ENCODE assay signal across 15 cellular contexts in genomic region chr5:178378527-178379484, GRCh38.
"Had no signal": no experiment of that assay in that cellular context is flagged by ENCODE, and none has a peak within 500 bp of the region (broad histone marks: within the 10 kb centered on the region; RNA-seq: fewer than 3 reads in every experiment).

No MANE protein-coding gene starts in this region.

- H3K4me1 ChIP-seq: left lung had no signal

- DNase-seq: activated CD4-positive, alpha-beta T cell treated with anti-CD3 and anti-CD28 coated beads, Interleukin-2, amount 10 ng/mL, durations not matched to agents 7 days and 5 days; activated CD4-positive, CD25-positive, alpha-beta regulatory T cell; activated CD8-positive, alpha-beta memory T cell treated with anti-CD3 and anti-CD28 coated beads for 24 hours; activated naive CD4-positive, alpha-beta T cell treated with anti-CD3 and anti-CD28 coated beads, Interleukin-2, amount 50 U/mL, for 16 hours; activated T-cell treated with anti-CD3 and anti-CD28 coated beads for 4 hours; islet precursor cell; left lung; mammary epithelial cell; mucosa of descending colon; naive thymus-derived CD4-positive, alpha-beta T cell; occipital lobe; stimulated activated CD4-positive, alpha-beta T cell treated with anti-CD3 and anti-CD28 coated beads, Interleukin-1b, Interleukin-23, amount 100 ng/mL, for 48 hours had no signal

- H3K4me1 Mint-ChIP-seq: activated CD4-positive, alpha-beta T cell treated with anti-CD3 and anti-CD28 coated beads, Interleukin-2, amount 10 ng/mL, durations not matched to agents 7 days and 5 days; naive thymus-derived CD4-positive, alpha-beta T cell had no signal

- H3K4me3 Mint-ChIP-seq: activated CD4-positive, alpha-beta T cell treated with anti-CD3 and anti-CD28 coated beads, Interleukin-2, amount 10 ng/mL, durations not matched to agents 7 days and 5 days; naive thymus-derived CD4-positive, alpha-beta T cell; T-helper 2 cell treated with Interferon-gamma antibody and Interleukin-4, amounts not matched to agents 5 μg/mL and 100 μg/mL, for 36 hours had no signal

- H3K9me3 ChIP-seq: gastroesophageal sphincter, left lung, mucosa of descending colon had no signal

- H3K36me3 ChIP-seq: gastroesophageal sphincter, left lung had no signal

- H3K4me3 ChIP-seq: gastroesophageal sphincter, left lung, mucosa of descending colon had no signal

- H3K27me3 Mint-ChIP-seq: activated CD4-positive, alpha-beta T cell treated with anti-CD3 and anti-CD28 coated beads, Interleukin-2, amount 10 ng/mL, durations not matched to agents 7 days and 5 days had no signal

- H3K36me3 Mint-ChIP-seq: naive thymus-derived CD4-positive, alpha-beta T cell had no signal

- H3K9me3 Mint-ChIP-seq: activated CD4-positive, alpha-beta T cell treated with anti-CD3 and anti-CD28 coated beads, Interleukin-2, amount 10 ng/mL, durations not matched to agents 7 days and 5 days; naive thymus-derived CD4-positive, alpha-beta T cell; T-helper 2 cell treated with Interferon-gamma antibody and Interleukin-4, amounts not matched to agents 5 μg/mL and 100 μg/mL, for 36 hours had no signal

- H3K27ac Mint-ChIP-seq: activated CD4-positive, alpha-beta T cell treated with anti-CD3 and anti-CD28 coated beads, Interleukin-2, amount 10 ng/mL, durations not matched to agents 7 days and 5 days; T-helper 2 cell treated with Interferon-gamma antibody and Interleukin-4, amounts not matched to agents 5 μg/mL and 100 μg/mL, for 36 hours had no signal

- H3K27ac ChIP-seq: gastroesophageal sphincter, left lung had no signal

- ATAC-seq: gastroesophageal sphincter; left lung; mucosa of descending colon; naive thymus-derived CD4-positive, alpha-beta T cell; sciatic nerve had no signal
